In genomic region chr9:104088416-104088815, GRCh38 we compare ENCODE assay signal across 18 cellular contexts.
"Had no signal": no experiment of that assay in that cellular context is flagged by ENCODE, and none has a peak within 500 bp of the region (broad histone marks: within the 10 kb centered on the region; RNA-seq: fewer than 3 reads in every experiment).

No MANE protein-coding gene starts in this region.

- H2AFZ ChIP-seq: parathyroid adenoma had no signal

- H3K9ac ChIP-seq: parathyroid adenoma had no signal

- H3K79me2 ChIP-seq: parathyroid adenoma had no signal

- ATAC-seq: activated CD8-positive, alpha-beta T cell treated with anti-CD3 and anti-CD28 coated beads for 36 hours; natural killer cell; sciatic nerve; stimulated activated effector memory CD8-positive, alpha-beta T cell treated with anti-CD3 and anti-CD28 coated beads, Interleukin-12 subunit alpha, Interleukin-12 subunit beta, amount 100 ng/mL, for 72 hours had no signal

- H3K4me1 ChIP-seq: parathyroid adenoma had no signal

- H3K27ac Mint-ChIP-seq: activated CD8-positive, alpha-beta T cell treated with anti-CD3 and anti-CD28 coated beads for 36 hours; natural killer cell; stimulated activated effector memory CD8-positive, alpha-beta T cell treated with anti-CD3 and anti-CD28 coated beads, Interleukin-12 subunit alpha, Interleukin-12 subunit beta, amount 100 ng/mL, for 72 hours had no signal

- H3K9me3 ChIP-seq: ascending aorta, neutrophil, stomach had no signal

- H3K4me3 Mint-ChIP-seq: activated CD8-positive, alpha-beta T cell treated with anti-CD3 and anti-CD28 coated beads for 36 hours; central memory CD8-positive, alpha-beta T cell; natural killer cell; stimulated activated effector memory CD8-positive, alpha-beta T cell treated with anti-CD3 and anti-CD28 coated beads, Interleukin-12 subunit alpha, Interleukin-12 subunit beta, amount 100 ng/mL, for 72 hours had no signal

- H3K36me3 Mint-ChIP-seq: natural killer cell had no signal

- H3K27me3 ChIP-seq: ascending aorta, neutrophil, stomach had no signal

- H3K27ac ChIP-seq: ascending aorta, coronary artery, neutrophil, parathyroid adenoma, stomach had no signal

- H3K4me3 ChIP-seq: ascending aorta, coronary artery, stomach had no signal

- H3K36me3 ChIP-seq: ascending aorta, neutrophil, stomach had no signal

- H3K9me3 Mint-ChIP-seq: activated CD8-positive, alpha-beta T cell treated with anti-CD3 and anti-CD28 coated beads for 36 hours; central memory CD8-positive, alpha-beta T cell; natural killer cell; stimulated activated effector memory CD8-positive, alpha-beta T cell treated with anti-CD3 and anti-CD28 coated beads, Interleukin-12 subunit alpha, Interleukin-12 subunit beta, amount 100 ng/mL, for 72 hours had no signal

- H3K4me1 Mint-ChIP-seq: central memory CD8-positive, alpha-beta T cell; stimulated activated effector memory CD8-positive, alpha-beta T cell treated with anti-CD3 and anti-CD28 coated beads, Interleukin-12 subunit alpha, Interleukin-12 subunit beta, amount 100 ng/mL, for 72 hours had no signal

- DNase-seq: activated CD4-positive, alpha-beta T cell treated with anti-CD3 and anti-CD28 coated beads for 48 hours; activated CD4-positive, CD25-positive, alpha-beta regulatory T cell; activated CD8-positive, alpha-beta T cell treated with anti-CD3 and anti-CD28 coated beads for 36 hours; activated naive CD4-positive, alpha-beta T cell treated with anti-CD3 and anti-CD28 coated beads, Interleukin-2, amount 50 U/mL, for 16 hours; activated T-cell treated with anti-CD3 and anti-CD28 coated beads, Interleukin-2, amount 50 U/mL, for 1 hour; mesendoderm; natural killer cell; stimulated activated CD4-positive, alpha-beta T cell treated with anti-CD3 and anti-CD28 coated beads, Interleukin-4, amount 100 ng/mL, for 24 hours; stomach; T-helper 9 cell; trophoblast cell had no signal
